8 cellular contexts compared by ENCODE assay signal in genomic region chr17:75587718-75588545, GRCh38. TPM values are rescaled to one million over a fixed set of nuclear protein-coding genes. Genes with fewer than 3 reads are reported as not detected.
DNase-seq lines count a peak whose midpoint lies in the region; ATAC-seq and TF ChIP-seq lines count a peak whose summit lies in the region.

MYO15B (plus strand) TSS chr17:75587800; CDS start chr17:75588058, 258 bp downstream.

- H3K27ac Mint-ChIP-seq in CD14-positive monocyte, result peak within 1 kb of the TSS; percentile 69 to 92 (median 77)

- H3K27ac ChIP-seq in brain microvascular endothelial cell, result no peak within 1 kb of the TSS

- H3K36me3 ChIP-seq in brain microvascular endothelial cell (replicated peaks) (no peaks in the 10 kb centered on the region), kidney epithelial cell (ENCODE audit: control insufficient read depth, insufficient read depth, low read length) (no peaks in the 10 kb centered on the region)

- H3K4me1 Mint-ChIP-seq in CD14-positive monocyte, result peaks cover 16% of the 10 kb centered on the region

- H3K27me3 ChIP-seq in brain microvascular endothelial cell (replicated peaks) (peaks cover 15% of the 10 kb centered on the region), kidney epithelial cell (ENCODE audit: control insufficient read depth, insufficient read depth, low read length) (peaks cover 16% of the 10 kb centered on the region)

- intact Hi-C loops in CD14-positive monocyte (cut with micrococcal nuclease), result loop anchor here (2.0 to 10.0 kb wide), 4 partner anchors 71 to 323 kb away; partner anchors contain the start of genes TSEN54 (in 2 of the 2), CASKIN2 (in 1 of the 2), GGA3 (in 1 of the 2) and MRPS7 (in 1 of the 2)

- H3K4me3 ChIP-seq in Jurkat, Clone E6-1 (ENCODE audit: low read length), result peak within 1 kb of the TSS; percentile 61
- 0 out of 2 replicates have a peak within 1 kb of the TSS, but pooled peaks have one; percentile 14 for H3K4me3 ChIP-seq in WI38 (ENCODE audit: low read depth, low read length)
- peak within 1 kb of the TSS; percentile 35 for H3K4me3 ChIP-seq in brain microvascular endothelial cell (ENCODE audit: low read depth, low read length)
- peak within 1 kb of the TSS; percentile 26 for H3K4me3 ChIP-seq in kidney epithelial cell (ENCODE audit: low read depth, low read length)

- peaks cover 0 to 4% (median 2%) of the 10 kb centered on the region in 3 donors for H3K27me3 Mint-ChIP-seq in CD14-positive monocyte (ENCODE audit: low read depth in 3 of 3)

- ATAC-seq in HG02970 (IDR thresholded peaks at IDR 0.05; ENCODE audit: low FRiP score, unreplicated experiment) (no peak), HG02885 (IDR thresholded peaks at IDR 0.05; ENCODE audit: poor library complexity, unreplicated experiment) (no peak)

- in situ Hi-C loops in brain microvascular endothelial cell (cut with HindIII; ENCODE audit: low pct_ligation_motif_present, low sequenced_read_pairs), result no loop called here

- no peaks in the 10 kb centered on the region for H3K9me3 Mint-ChIP-seq in CD14-positive monocyte

- TF ChIP-seq CTCF in CD14-positive monocyte (IDR thresholded peaks at IDR 0.05) (peak; percentile 51), WI38 (IDR thresholded peaks at IDR 0.05; ENCODE audit: low read depth, low read length) (0 out of 2 replicates have a peak, but pooled peaks have one; percentile 5), brain microvascular endothelial cell (IDR thresholded peaks at IDR 0.05; ENCODE audit: low read depth, low read length, missing control alignments) (peak; percentile 46), kidney epithelial cell (IDR thresholded peaks at IDR 0.05; ENCODE audit: insufficient read depth, low read length, poor library complexity, severe bottlenecking) (peak; percentile 59)

- H3K4me3 Mint-ChIP-seq in CD14-positive monocyte, result peak within 1 kb of the TSS; percentile 83 to 92

- DNase-seq in CD14-positive monocyte (ENCODE audit: low spot score) (peak; percentile 72), brain microvascular endothelial cell (no peak), kidney epithelial cell (ENCODE audit: low read depth) (no peak)
- peak; percentile 46 for DNase-seq in Jurkat, Clone E6-1 (ENCODE audit: low read depth, low spot score)
- peak; percentile 68 for DNase-seq in stimulated activated CD4-positive, alpha-beta T cell treated with anti-CD3 and anti-CD28 coated beads, Interleukin-15, amount 100 ng/mL, for 24 hours

- peaks cover 3 to 20% of the 10 kb centered on the region in 2 donors for H3K36me3 Mint-ChIP-seq in CD14-positive monocyte

RNA-seq across cellular contexts. Expression of gene MYO15B, which starts in this region (rescaled TPM):
- polyA plus RNA-seq in CD14-positive monocyte, result under 1 TPM; 0.17 to 0.62 TPM
- polyA plus RNA-seq in Jurkat, Clone E6-1 (2012; ENCODE audit: insufficient read depth, insufficient read length), result 60.5 TPM
- 4.3 and 5.9 TPM in 2 replicates for total RNA-seq in kidney epithelial cell

Comparison
In these comparisons a context has a peak if more than half of its experiments do, and no peak if none do; other contexts are left out.
1. Peak in DNase-seq in CD14-positive monocyte; RNA of the gene not detected or under 1 TPM.
2. DNase-seq: peak in Jurkat, Clone E6-1 (single experiment) and stimulated activated CD4-positive, alpha-beta T cell treated with anti-CD3 and anti-CD28 coated beads, Interleukin-15, amount 100 ng/mL, for 24 hours (single experiment); none in brain microvascular endothelial cell (single experiment) and kidney epithelial cell (single experiment).
3. CTCF ChIP-seq: peak in every context shown above with its lines; median percentile 59 in kidney epithelial cell; 51 in CD14-positive monocyte; 46 in brain microvascular endothelial cell; 5 in WI38.
4. Peak in every context shown above with its lines, with median percentiles within 50 percentile points of each other: H3K4me3 ChIP-seq.